10 cellular contexts compared by ENCODE assay signal in the genomic region with DNA sequence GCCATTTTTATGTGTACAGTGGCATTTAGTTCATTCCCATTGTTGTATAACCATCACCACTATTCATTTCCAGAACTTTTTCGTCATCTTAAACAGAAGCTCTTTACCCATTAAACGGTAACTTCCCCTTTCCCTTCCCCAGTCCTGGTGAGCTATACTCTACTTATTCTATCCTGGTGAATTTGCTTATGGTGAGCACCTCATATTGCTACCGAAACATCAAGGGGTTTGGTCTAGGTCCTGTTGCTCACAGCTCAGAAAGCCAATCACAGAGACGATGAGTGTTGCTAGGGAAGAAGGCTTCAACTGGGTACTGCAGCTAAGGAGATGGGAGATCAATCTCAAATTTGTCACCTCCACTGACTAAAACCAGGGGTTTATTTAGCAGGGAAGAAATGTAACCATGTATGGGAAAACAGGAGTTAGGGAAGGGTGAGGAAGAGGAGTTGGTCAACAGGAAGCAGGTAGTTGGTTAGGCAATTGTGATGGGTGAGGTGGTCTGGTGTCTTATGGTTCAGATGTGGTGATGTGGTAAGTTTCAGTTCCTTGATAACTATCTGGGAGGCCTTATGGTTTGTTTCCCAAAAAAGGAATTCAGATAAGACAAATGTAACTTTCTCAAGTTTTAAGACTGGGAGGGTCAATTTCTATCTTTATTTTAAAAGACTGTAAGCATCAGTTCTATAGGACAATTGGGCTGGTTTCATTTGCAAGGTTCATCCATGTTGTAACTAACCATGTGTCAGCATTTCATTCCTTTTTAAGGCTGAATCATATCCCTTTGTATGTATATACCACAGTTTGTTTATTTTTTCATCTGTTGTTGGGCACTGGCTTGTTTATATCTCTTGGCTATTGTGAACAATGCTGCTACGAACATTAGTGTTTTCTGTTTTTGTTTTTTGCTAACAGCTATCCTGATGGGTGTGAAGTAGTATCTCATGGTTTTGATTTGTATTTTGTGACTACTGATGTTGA. TPM values are rescaled to one million over a fixed set of nuclear protein-coding genes. Genes with fewer than 3 reads are reported as not detected.
DNase-seq lines count a peak whose midpoint lies in the region; ATAC-seq, FAIRE-seq and TF ChIP-seq lines count a peak whose summit lies in the region.
"Had no signal": no experiment of that assay in that cellular context is flagged by ENCODE, and none has a peak within 500 bp of the region (broad histone marks: within the 10 kb centered on the region; RNA-seq: fewer than 3 reads in every experiment).

No MANE protein-coding gene starts in this region.

- H3K27ac ChIP-seq in gastroesophageal sphincter (no peak overlapping the region), spleen (peak overlapping the region in 2 of 8 donors; percentile 24 to 30)
- H3K27ac ChIP-seq: tibial artery had no signal

- WGBS in gastroesophageal sphincter (ENCODE audit: low coverage in 1 of 2), 2 donors, result 84% methylated on average over 4 of the region's 5 CpGs; no CpG with 5 or more reads in 1 of the 2 donors
- WGBS in spleen, 5 donors, result 50 to 75% (median 66%) methylated on average over 5 of the region's 5 CpGs

- H3K4me3 ChIP-seq in gastroesophageal sphincter, result no peak overlapping the region
- H3K4me3 ChIP-seq in spleen, result no peak overlapping the region
- H3K4me3 ChIP-seq: tibial artery had no signal

- DNase-seq in GM12891 (ENCODE audit: insufficient read length, low spot score) (peak; percentile 24), dermis blood vessel endothelial cell (peak; percentile 15), SHP77 treated with DMSO at 0.1 percent for 48 hours (lab: John Stamatoyannopoulos, UW) (no peak), spleen (no peak), NCI-H446 treated with DMSO at 0.1 percent for 48 hours (lab: John Stamatoyannopoulos, UW) (no peak)
- DNase-seq: occipital lobe, tibial artery had no signal

- FAIRE-seq in GM12891 (lab: Jason Lieb, UNC), result peak; percentile 69

- no peaks in the 10 kb centered on the region for H3K9me3 ChIP-seq in gastroesophageal sphincter
- H3K9me3 ChIP-seq in spleen, result no peaks in the 10 kb centered on the region
- H3K9me3 ChIP-seq: tibial artery had no signal

- H3K4me1 ChIP-seq in gastroesophageal sphincter (no peaks in the 10 kb centered on the region), spleen (peaks cover 0 to 12% (median 0%) of the 10 kb centered on the region in 6 donors)
- H3K4me1 ChIP-seq: tibial artery had no signal

- no peak for TF ChIP-seq CTCF in gastroesophageal sphincter (IDR thresholded peaks at IDR 0.05)
- TF ChIP-seq CTCF in spleen (IDR thresholded peaks at IDR 0.05 in 8 of 11, conservative IDR thresholded peaks at IDR 0.05 in 3 of 11), result no peak

- TF ChIP-seq EP300 in gastroesophageal sphincter (IDR thresholded peaks at IDR 0.05), result no peak

- ATAC-seq in GM21447 (IDR thresholded peaks at IDR 0.05; ENCODE audit: unreplicated experiment) (peak; percentile 93), HG03460 (IDR thresholded peaks at IDR 0.05; ENCODE audit: unreplicated experiment) (peak; percentile 59), gastroesophageal sphincter (no peak)

- no peak for TF ChIP-seq POLR2A in GM12891 (IDR thresholded peaks at IDR 0.05; ENCODE audit: low read depth, low read length)
- no peak for TF ChIP-seq POLR2A in gastroesophageal sphincter (IDR thresholded peaks at IDR 0.05)
- TF ChIP-seq POLR2A in spleen (IDR thresholded peaks at IDR 0.05), result no peak

- intact Hi-C loops in spleen (cut with DNase I; ENCODE audit: low total_unique reads), result no loop called here

- H3K36me3 ChIP-seq in gastroesophageal sphincter, result no peaks in the 10 kb centered on the region
- H3K36me3 ChIP-seq in spleen, result peaks cover 0 to 4% (median 0%) of the 10 kb centered on the region in 6 donors
- H3K36me3 ChIP-seq: tibial artery had no signal

- no peaks in the 10 kb centered on the region for H3K27me3 ChIP-seq in gastroesophageal sphincter
- H3K27me3 ChIP-seq in spleen (replicated peaks in 1 of 7), result no peaks in the 10 kb centered on the region
- H3K27me3 ChIP-seq: tibial artery had no signal

TF ChIP-seq in GM12891, 5 proteins besides CTCF, POLR2A, EP300 and RAD21:
- no peak for TF ChIP-seq TAF1 (IDR thresholded peaks at IDR 0.05; ENCODE audit: low read depth, low read length)
- 0 out of 2 replicates have a peak, but pooled peaks have one; percentile 41 for TF ChIP-seq POLR2AphosphoS5 (IDR thresholded peaks at IDR 0.05; ENCODE audit: low read depth, low read length)
- peak; percentile 87 for TF ChIP-seq SPI1 (IDR thresholded peaks at IDR 0.05; ENCODE audit: low read depth, low read length)

RNA-seq across cellular contexts. Expression of gene GOLGA8H, which starts 46.4 kb away (rescaled TPM):
- polyA plus RNA-seq in GM12891 (2012; ENCODE audit: low read depth, missing spikeins), result not detected
- total RNA-seq in dermis blood vessel endothelial cell (1.0 and 1.2 TPM in 2 replicates), gastroesophageal sphincter (under 1 TPM in 3 of 4 donors, not detected in 1; 0.27 to 0.59 (median 0.46) TPM), spleen (1 to 10 TPM in 2 of 7 donors, under 1 TPM in 4, not detected in 1; 0.57 to 2.1 (median 0.87) TPM)
- polyA plus RNA-seq in spleen, result under 1 TPM; 0.06 to 0.32 (median 0.07) TPM

Comparison
In these comparisons a context has a peak if more than half of its experiments do, and no peak if none do; other contexts are left out.
1. DNase-seq: peak in GM12891 (single experiment) and dermis blood vessel endothelial cell (single experiment); none in SHP77 treated with DMSO at 0.1 percent for 48 hours (single experiment), spleen (single experiment) and NCI-H446 treated with DMSO at 0.1 percent for 48 hours (single experiment).